Comparison of ENCODE assay signal across 8 cellular contexts in the genomic region with DNA sequence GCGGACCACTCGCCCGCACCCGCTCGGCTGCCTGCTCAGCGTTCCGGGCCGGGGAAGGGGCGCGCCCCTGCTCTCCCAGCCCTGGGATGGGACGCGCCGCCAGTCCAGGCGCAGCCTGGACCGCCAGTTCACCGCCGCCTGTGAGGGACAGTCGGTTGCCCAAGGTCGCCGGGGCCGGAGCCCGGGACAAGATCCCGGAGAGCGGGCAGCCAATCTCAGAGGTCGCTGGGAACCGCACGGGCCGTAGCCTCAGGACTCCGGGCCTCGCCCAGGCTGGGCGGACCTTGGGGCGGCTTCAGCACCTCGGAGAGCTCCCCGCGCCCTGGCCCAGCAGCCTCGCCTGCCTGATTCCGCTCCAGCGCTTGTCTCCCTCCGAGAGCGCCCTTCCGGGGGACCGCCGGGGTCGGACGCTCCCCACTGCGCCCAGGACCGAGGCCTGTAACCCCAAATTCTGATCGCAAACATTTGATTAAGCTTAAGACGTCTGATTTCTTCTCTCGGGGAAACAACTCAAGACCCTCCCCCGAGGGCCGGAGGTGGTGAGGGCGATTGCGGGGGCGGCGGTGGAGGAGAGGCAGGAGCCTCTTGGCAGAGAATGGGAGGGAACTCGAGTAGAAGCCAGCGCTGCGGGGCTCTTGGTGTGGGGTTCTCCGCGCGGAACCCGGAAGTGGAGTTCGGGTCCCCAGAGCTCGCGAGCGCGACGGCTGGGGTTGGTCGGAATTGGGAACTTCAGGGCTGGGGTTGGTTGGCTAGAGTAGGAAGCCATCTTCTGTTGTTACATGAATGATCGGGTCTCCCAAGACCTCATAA. TPM values are rescaled to one million over a fixed set of nuclear protein-coding genes. Genes with fewer than 3 reads are reported as not detected.
DNase-seq lines count a peak whose midpoint lies in the region; ATAC-seq and TF ChIP-seq lines count a peak whose summit lies in the region.

No MANE protein-coding gene starts in this region.

- H4K20me1 ChIP-seq in SU-DHL-6 (ENCODE audit: low read depth, low read length), result peaks cover 4% of the 10 kb centered on the region; the same call in 1 of the 2 replicates

- no peaks in the 10 kb centered on the region for H3F3A ChIP-seq in SU-DHL-6 (ENCODE audit: insufficient read depth)

- TF ChIP-seq EP300 in tibial nerve (IDR thresholded peaks at IDR 0.05), result peak in 1 of 2 donors; percentile 40

- peak overlapping the region; percentile 61 for H3K4me2 ChIP-seq in SU-DHL-6 (ENCODE audit: low read depth, low read length, poor library complexity, severe bottlenecking)

- no peak overlapping the region for H3K9ac ChIP-seq in SU-DHL-6 (ENCODE audit: low read length)

- H3K4me1 ChIP-seq in ACC112 (ENCODE audit: control insufficient read depth, insufficient read depth, low read length, unreplicated experiment) (peaks cover 8% of the 10 kb centered on the region), tibial nerve (peaks cover 0 to 51% (median 30%) of the 10 kb centered on the region in 4 donors)

- peak; percentile 47 for DNase-seq in activated naive CD8-positive, alpha-beta T cell treated with anti-CD3 and anti-CD28 coated beads, Interleukin-2, amount 50 U/mL, for 16 hours (ENCODE audit: low read depth, low spot score)
- DNase-seq in cardiac septum (ENCODE audit: low spot score), result peak; percentile 94
- DNase-seq in pons (ENCODE audit: low spot score), result peak; percentile 45
- DNase-seq in tibial nerve (ENCODE audit: low spot score in 2 of 2), result peak; percentile 65 to 70

- H3K27me3 ChIP-seq in ACC112 (ENCODE audit: insufficient read depth, low read length) (peaks cover 38% of the 10 kb centered on the region), SU-DHL-6 (ENCODE audit: low read length) (no peaks in the 10 kb centered on the region), tibial nerve (peaks cover 5 to 48% of the 10 kb centered on the region in 2 donors)

- H3K79me2 ChIP-seq in ACC112 (ENCODE audit: control insufficient read depth, insufficient read depth, low read length, unreplicated experiment), result no peaks in the 10 kb centered on the region
- H3K79me2 ChIP-seq in SU-DHL-6 (ENCODE audit: insufficient read depth, low read length), result no peaks in the 10 kb centered on the region

- WGBS in tibial nerve, 2 donors, result 3 to 4% methylated on average over 40 to 45 of the region's 71 CpGs

- TF ChIP-seq CTCF in SU-DHL-6 (IDR thresholded peaks at IDR 0.05; ENCODE audit: insufficient read depth, low read length, poor library complexity, severe bottlenecking), result no peak
- TF ChIP-seq CTCF in tibial nerve (IDR thresholded peaks at IDR 0.05), result no peak

- no peak for TF ChIP-seq POLR2A in tibial nerve (IDR thresholded peaks at IDR 0.05)

- H3K36me3 ChIP-seq in ACC112 (ENCODE audit: insufficient read depth, low read length) (0 out of 2 replicates have a peak, but pooled peaks cover 3% of the 10 kb centered on the region), SU-DHL-6 (ENCODE audit: low read length) (no peaks in the 10 kb centered on the region), tibial nerve (peaks cover 0 to 23% (median 6%) of the 10 kb centered on the region in 3 donors)

- H3K27ac ChIP-seq in ACC112 (ENCODE audit: low read depth, low read length) (no peak overlapping the region), SU-DHL-6 (ENCODE audit: low read depth, low read length) (no peak overlapping the region), tibial nerve (no peak overlapping the region)

- H3K4me3 ChIP-seq in ACC112 (ENCODE audit: low read depth, low read length) (peak overlapping the region; percentile 74), SU-DHL-6 (ENCODE audit: insufficient read depth, low read length, poor library complexity, severe bottlenecking) (peak overlapping the region; percentile 39), tibial nerve (peak overlapping the region; percentile 2 to 49 (median 19))

- H3K9me3 ChIP-seq in SU-DHL-6 (ENCODE audit: insufficient read depth, low read length) (no peaks in the 10 kb centered on the region), tibial nerve (no peaks in the 10 kb centered on the region)

- H2AFZ ChIP-seq in ACC112 (ENCODE audit: low read length, unreplicated experiment) (no peak overlapping the region), SU-DHL-6 (ENCODE audit: low read depth, low read length, severe bottlenecking) (no peak overlapping the region)

- H3K9me2 ChIP-seq in SU-DHL-6 (replicated peaks; ENCODE audit: insufficient read depth, low read length), result no peaks in the 10 kb centered on the region

- intact Hi-C loops in cardiac septum (cut with DNase I), result no loop called here

- ATAC-seq in GM18909 (IDR thresholded peaks at IDR 0.05; ENCODE audit: poor library complexity, unreplicated experiment), result peak; percentile 64
- ATAC-seq in HG03460 (IDR thresholded peaks at IDR 0.05; ENCODE audit: unreplicated experiment), result peak; percentile 64

RNA-seq across cellular contexts. Expression of a gene that starts 1.1 kb away (rescaled TPM):
- total RNA-seq in cardiac septum (0.27 TPM), tibial nerve (1 to 10 TPM in 1 of 4 donors, not detected in 3; 1.2 TPM)

RNA-seq across cellular contexts. Expression of a gene that starts 11.2 kb away (rescaled TPM):
- 6.2 TPM for total RNA-seq in cardiac septum
- total RNA-seq in tibial nerve, result 100 to 1,000 TPM in 1 of 4 donors, 10 to 100 TPM in 3; 48.1 to 107 (median 57.3) TPM

RNA-seq across cellular contexts. Expression of a gene that starts 45.4 kb away (rescaled TPM):
- total RNA-seq in cardiac septum (66.8 TPM), tibial nerve (100 to 1,000 TPM in 1 of 4 donors, 10 to 100 TPM in 3; 41.2 to 105 (median 49.6) TPM)

Comparison
In these comparisons a context has a peak if more than half of its experiments do, and no peak if none do; other contexts are left out.
1. H3K4me3 ChIP-seq: peak in every context shown above with its lines; median percentile 74 in ACC112; 39 in SU-DHL-6; 19 in tibial nerve.